19 cellular contexts compared by ENCODE assay signal in the genomic region with DNA sequence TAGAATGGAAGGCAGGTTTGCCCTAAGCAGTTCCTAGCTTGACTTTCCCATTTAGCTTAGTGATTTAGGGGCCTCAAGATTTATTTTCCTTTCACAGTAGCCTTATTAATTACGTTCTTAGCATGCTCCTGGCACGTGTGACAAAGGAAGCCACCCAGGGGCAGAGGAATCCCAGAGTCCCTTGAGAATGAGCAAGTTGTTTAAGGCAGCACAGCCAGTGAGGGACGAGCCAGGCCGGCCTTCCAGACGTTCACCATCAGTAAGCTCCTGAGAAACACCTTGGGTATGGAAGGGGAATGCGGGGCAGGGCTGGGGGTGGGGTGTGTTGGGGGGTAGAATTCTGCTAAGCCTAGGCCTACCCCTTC.
DNase-seq lines count a peak whose midpoint lies in the region; ATAC-seq and TF ChIP-seq lines count a peak whose summit lies in the region.
"Had no signal": no experiment of that assay in that cellular context is flagged by ENCODE, and none has a peak within 500 bp of the region (broad histone marks: within the 10 kb centered on the region; RNA-seq: fewer than 3 reads in every experiment).

No MANE protein-coding gene starts in this region.

- no peak overlapping the region for H3K4me3 Mint-ChIP-seq in MCF 10A (ENCODE audit: unreplicated experiment)
- no peak overlapping the region for H3K4me3 Mint-ChIP-seq in activated naive CD4-positive, alpha-beta T cell treated with anti-CD3 and anti-CD28 coated beads, Interleukin-2, amount 10 ng/mL, durations not matched to agents 7 days and 5 days
- H3K4me3 Mint-ChIP-seq: activated naive CD4-positive, alpha-beta T cell treated with anti-CD3 and anti-CD28 coated beads for 36 hours; CD4-positive, CD25-positive, alpha-beta regulatory T cell; naive B cell; stimulated activated naive B cell treated with anti-CD40 and anti-IgM and Interleukin-4, amounts not matched to agents 10 μg/mL and 1 μg/mL and 100 μg/mL, for 72 hours had no signal

- no peaks in the 10 kb centered on the region for H3K36me3 ChIP-seq in breast epithelium
- no peaks in the 10 kb centered on the region for H3K36me3 ChIP-seq in right lobe of liver
- H3K36me3 ChIP-seq in rectal smooth muscle tissue (ENCODE audit: control insufficient read depth, insufficient read depth, low read length), result no peaks in the 10 kb centered on the region
- no peaks in the 10 kb centered on the region for H3K36me3 ChIP-seq in urinary bladder (ENCODE audit: insufficient read depth)

- 46% methylated on average over 6 of the region's 6 CpGs for WGBS in right lobe of liver (ENCODE audit: insufficient coverage, low coverage, low lambda C conversion rate, missing lambda C conversion rate)
- 30% methylated on average over 6 of the region's 6 CpGs for WGBS in urinary bladder

- TF ChIP-seq POLR2A in breast epithelium (IDR thresholded peaks at IDR 0.05), result no peak
- TF ChIP-seq POLR2A in right lobe of liver (IDR thresholded peaks at IDR 0.05), result no peak

- no peaks in the 10 kb centered on the region for H3K9me3 Mint-ChIP-seq in MCF 10A (ENCODE audit: unreplicated experiment)
- H3K9me3 Mint-ChIP-seq in activated naive CD4-positive, alpha-beta T cell treated with anti-CD3 and anti-CD28 coated beads, Interleukin-2, amount 10 ng/mL, durations not matched to agents 7 days and 5 days, result peaks cover 1% of the 10 kb centered on the region

- no peaks in the 10 kb centered on the region for H3K9me3 ChIP-seq in breast epithelium
- no peaks in the 10 kb centered on the region for H3K9me3 ChIP-seq in right lobe of liver

- intact Hi-C loops in breast epithelium (cut with DNase I; ENCODE audit: low total_unique reads) (no loop called here), MCF 10A (cut with micrococcal nuclease) (no loop called here), right lobe of liver (cut with DNase I) (no loop called here)

- H3K27ac ChIP-seq in breast epithelium (peak overlapping the region; percentile 92 to 94), right lobe of liver (peak overlapping the region; percentile 60 to 95 (median 94)), rectal smooth muscle tissue (ENCODE audit: low read depth, low read length) (peak overlapping the region; percentile 90), urinary bladder (ENCODE audit: low read depth) (peak overlapping the region; percentile 80)

- no peak overlapping the region for H3K4me3 ChIP-seq in breast epithelium
- no peak overlapping the region for H3K4me3 ChIP-seq in right lobe of liver
- H3K4me3 ChIP-seq in rectal smooth muscle tissue (ENCODE audit: low read length), result no peak overlapping the region
- H3K4me3 ChIP-seq in urinary bladder (ENCODE audit: low read depth, low read length), result no peak overlapping the region

- TF ChIP-seq CTCF in breast epithelium (IDR thresholded peaks at IDR 0.05) (no peak), MCF 10A (IDR thresholded peaks at IDR 0.05; ENCODE audit: unreplicated experiment) (no peak), right lobe of liver (IDR thresholded peaks at IDR 0.05) (no peak)

- H3K4me1 ChIP-seq in breast epithelium (peaks cover 6 to 16% of the 10 kb centered on the region in 2 donors), right lobe of liver (peaks cover 0 to 39% (median 10%) of the 10 kb centered on the region in 4 donors), rectal smooth muscle tissue (ENCODE audit: control insufficient read depth, insufficient read depth, low read length) (peaks cover 57% of the 10 kb centered on the region), urinary bladder (ENCODE audit: insufficient read depth) (peaks cover 7% of the 10 kb centered on the region)

- peaks cover 17% of the 10 kb centered on the region for H3K4me1 Mint-ChIP-seq in MCF 10A (ENCODE audit: insufficient read depth, unreplicated experiment)
- no peaks in the 10 kb centered on the region for H3K4me1 Mint-ChIP-seq in activated naive CD4-positive, alpha-beta T cell treated with anti-CD3 and anti-CD28 coated beads, Interleukin-2, amount 10 ng/mL, durations not matched to agents 7 days and 5 days
- H3K4me1 Mint-ChIP-seq: CD4-positive, CD25-positive, alpha-beta regulatory T cell; stimulated activated naive B cell treated with anti-CD40 and anti-IgM and Interleukin-4, amounts not matched to agents 10 μg/mL and 1 μg/mL and 100 μg/mL, for 72 hours had no signal

- H3K36me3 Mint-ChIP-seq in MCF 10A (ENCODE audit: insufficient read depth, unreplicated experiment), result no peaks in the 10 kb centered on the region
- H3K36me3 Mint-ChIP-seq in activated naive CD4-positive, alpha-beta T cell treated with anti-CD3 and anti-CD28 coated beads, Interleukin-2, amount 10 ng/mL, durations not matched to agents 7 days and 5 days, result no peaks in the 10 kb centered on the region
- H3K36me3 Mint-ChIP-seq: CD4-positive, CD25-positive, alpha-beta regulatory T cell; naive B cell; stimulated activated naive B cell treated with anti-CD40 and anti-IgM and Interleukin-4, amounts not matched to agents 10 μg/mL and 1 μg/mL and 100 μg/mL, for 72 hours had no signal

- POLR2A ChIA-PET in MCF 10A (lab: Yijun Ruan, JAX), result interaction anchor here (0.6 to 1.0 kb wide), 4 partner anchors 11 to 565 kb away, joined by 3 read pairs; no protein-coding TSS in a partner anchor

- no TSS peak for BruUV-seq in MCF 10A (replicated peaks; lab: Mats Ljungman, UMichigan)

- no peak for DNase-seq in breast epithelium (ENCODE audit: low spot score in 2 of 2)
- DNase-seq in MCF 10A (ENCODE audit: unreplicated experiment), result no peak
- no peak for DNase-seq in right lobe of liver
- no peak for DNase-seq in NCI-H1694 treated with DMSO at 0.1 percent for 48 hours (lab: John Stamatoyannopoulos, UW)
- no peak for DNase-seq in activated naive CD4-positive, alpha-beta T cell treated with anti-CD3 and anti-CD28 coated beads, Interleukin-2, amount 10 ng/mL, durations not matched to agents 7 days and 5 days
- DNase-seq: 8988T; activated CD4-positive, CD25-positive, alpha-beta regulatory T cell treated with anti-CD3 and anti-CD28 coated beads, Interleukin-2, amount 50 U/mL, for 72 hours; activated naive CD4-positive, alpha-beta T cell treated with anti-CD3 and anti-CD28 coated beads for 36 hours; CD4-positive, CD25-positive, alpha-beta regulatory T cell; naive B cell; NCI-H1092; NK-92 treated with Interleukin-12 subunit alpha and Interleukin-12 subunit beta, amount 100 ng/mL, for 24 hours; SHP77; stimulated activated naive B cell treated with anti-CD40 and anti-IgM and Interleukin-4, amounts not matched to agents 10 μg/mL and 1 μg/mL and 100 μg/mL, for 72 hours; T-helper 2 cell had no signal

- no peak overlapping the region for H3K9ac ChIP-seq in rectal smooth muscle tissue (ENCODE audit: low read length)

- H3K27me3 Mint-ChIP-seq in MCF 10A (ENCODE audit: insufficient read depth, unreplicated experiment), result no peaks in the 10 kb centered on the region
- H3K27me3 Mint-ChIP-seq in activated naive CD4-positive, alpha-beta T cell treated with anti-CD3 and anti-CD28 coated beads, Interleukin-2, amount 10 ng/mL, durations not matched to agents 7 days and 5 days, result peaks cover 5% of the 10 kb centered on the region
- H3K27me3 Mint-ChIP-seq: stimulated activated naive B cell treated with anti-CD40 and anti-IgM and Interleukin-4, amounts not matched to agents 10 μg/mL and 1 μg/mL and 100 μg/mL, for 72 hours had no signal

- CTCF ChIA-PET in MCF 10A (lab: Yijun Ruan, JAX), result no interaction called here
- CTCF ChIA-PET in activated naive CD4-positive, alpha-beta T cell treated with anti-CD3 and anti-CD28 coated beads, Interleukin-2, amount 10 ng/mL, durations not matched to agents 7 days and 5 days (lab: Charles Lee), result no interaction called here

- no peak overlapping the region for H3K27ac Mint-ChIP-seq in MCF 10A (ENCODE audit: low read depth, unreplicated experiment)
- H3K27ac Mint-ChIP-seq in activated naive CD4-positive, alpha-beta T cell treated with anti-CD3 and anti-CD28 coated beads, Interleukin-2, amount 10 ng/mL, durations not matched to agents 7 days and 5 days, result no peak overlapping the region
- H3K27ac Mint-ChIP-seq: activated naive CD4-positive, alpha-beta T cell treated with anti-CD3 and anti-CD28 coated beads for 36 hours; CD4-positive, CD25-positive, alpha-beta regulatory T cell; stimulated activated naive B cell treated with anti-CD40 and anti-IgM and Interleukin-4, amounts not matched to agents 10 μg/mL and 1 μg/mL and 100 μg/mL, for 72 hours had no signal

- H3K27me3 ChIP-seq in breast epithelium, result no peaks in the 10 kb centered on the region
- H3K27me3 ChIP-seq in right lobe of liver, result no peaks in the 10 kb centered on the region
- H3K27me3 ChIP-seq in rectal smooth muscle tissue (ENCODE audit: control insufficient read depth, insufficient read depth, low read length), result no peaks in the 10 kb centered on the region

- ATAC-seq in right lobe of liver (no peak), GM19452 (IDR thresholded peaks at IDR 0.05; ENCODE audit: unreplicated experiment) (no peak)
- ATAC-seq: HCT116; stimulated activated naive B cell treated with anti-CD40 and anti-IgM and Interleukin-4, amounts not matched to agents 10 μg/mL and 1 μg/mL and 100 μg/mL, for 72 hours had no signal
